In genomic region chr6:12047304-12047703, GRCh38 we compare ENCODE assay signal across 12 cellular contexts. TPM values are rescaled to one million over a fixed set of nuclear protein-coding genes. Genes with fewer than 3 reads are reported as not detected.
DNase-seq lines count a peak whose midpoint lies in the region; ATAC-seq and TF ChIP-seq lines count a peak whose summit lies in the region.
"Had no signal": no experiment of that assay in that cellular context is flagged by ENCODE, and none has a peak within 500 bp of the region (broad histone marks: within the 10 kb centered on the region; RNA-seq: fewer than 3 reads in every experiment).

No MANE protein-coding gene starts in this region.

- peak overlapping the region; percentile 55 for H3K27ac Mint-ChIP-seq in CD8-positive, alpha-beta T cell
- peak overlapping the region; percentile 79 to 100 (median 96) for H3K27ac Mint-ChIP-seq in IgD-negative memory B cell
- peak overlapping the region; percentile 96 for H3K27ac Mint-ChIP-seq in memory B cell

- no peaks in the 10 kb centered on the region for H3K27me3 Mint-ChIP-seq in CD8-positive, alpha-beta T cell (ENCODE audit: low read depth)
- H3K27me3 Mint-ChIP-seq in IgD-negative memory B cell (no peaks in the 10 kb centered on the region), memory B cell (no peaks in the 10 kb centered on the region)

- H3K4me1 ChIP-seq in CD8-positive, alpha-beta T cell (ENCODE audit: insufficient read depth, low read length), result peaks cover 12% of the 10 kb centered on the region

- peaks cover 72% of the 10 kb centered on the region for H3K4me1 Mint-ChIP-seq in CD8-positive, alpha-beta T cell (ENCODE audit: low read depth)
- peaks cover 57 to 63% (median 58%) of the 10 kb centered on the region in 3 donors for H3K4me1 Mint-ChIP-seq in IgD-negative memory B cell
- H3K4me1 Mint-ChIP-seq in memory B cell, result peaks cover 50% of the 10 kb centered on the region

- CTCF ChIA-PET in CD8-positive, alpha-beta T cell (lab: Charles Lee), result interaction anchor here (0.6 to 0.9 kb wide), 2 partner anchors 30 to 73 kb away, joined by 3 read pairs; no protein-coding TSS in a partner anchor

- intact Hi-C loops in CD8-positive, alpha-beta T cell (cut with DNase I, micrococcal nuclease), result no loop called here
- intact Hi-C loops in dorsolateral prefrontal cortex (cut with DNase I), result no loop called here

- no peak overlapping the region for H3K27ac ChIP-seq in CD8-positive, alpha-beta T cell (ENCODE audit: low read depth, low read length)
- H3K27ac ChIP-seq in dorsolateral prefrontal cortex, result no peak overlapping the region

- no peak overlapping the region for H3K4me3 Mint-ChIP-seq in CD8-positive, alpha-beta T cell
- peak overlapping the region; percentile 50 to 84 (median 64) for H3K4me3 Mint-ChIP-seq in IgD-negative memory B cell
- H3K4me3 Mint-ChIP-seq in memory B cell, result peak overlapping the region; percentile 33

- no peaks in the 10 kb centered on the region for H3K9me3 ChIP-seq in CD8-positive, alpha-beta T cell (ENCODE audit: low read length)

- in situ Hi-C loops in GM13976 (cut with MboI; ENCODE audit: low sequenced_read_pairs, unreplicated experiment), result no loop called here

- H3K4me3 ChIP-seq in CD8-positive, alpha-beta T cell (ENCODE audit: low read depth, low read length), result no peak overlapping the region
- no peak overlapping the region for H3K4me3 ChIP-seq in dorsolateral prefrontal cortex
- H3K4me3 ChIP-seq: BLaER1 treated with 17β-estradiol and CSF1 and Interleukin-3, amounts not matched to agents 10 nM and 100 nM had no signal

- no peak for ATAC-seq in CD8-positive, alpha-beta T cell
- peak; percentile 44 for ATAC-seq in memory B cell (ENCODE audit: low read depth)
- no peak for ATAC-seq in GM21367 (IDR thresholded peaks at IDR 0.05; ENCODE audit: unreplicated experiment)
- ATAC-seq: left colon had no signal

- no peaks in the 10 kb centered on the region for H3K36me3 ChIP-seq in CD8-positive, alpha-beta T cell (ENCODE audit: insufficient read depth, low read length)

- POLR2A ChIA-PET in CD8-positive, alpha-beta T cell (lab: Charles Lee), result no interaction called here

- H3K36me3 Mint-ChIP-seq in CD8-positive, alpha-beta T cell, result peaks cover 16% of the 10 kb centered on the region
- H3K36me3 Mint-ChIP-seq in IgD-negative memory B cell (peaks cover 2% of the 10 kb centered on the region), memory B cell (peaks cover 3% of the 10 kb centered on the region)

- no peak for TF ChIP-seq CTCF in CD8-positive, alpha-beta T cell (IDR thresholded peaks at IDR 0.05)
- TF ChIP-seq CTCF in GM13976 (IDR thresholded peaks at IDR 0.05; ENCODE audit: borderline replicate concordance, control extremely low read depth, extremely low read depth, insufficient read depth, missing control alignments) (no peak), dorsolateral prefrontal cortex (IDR thresholded peaks at IDR 0.05 in 54 of 56, conservative IDR thresholded peaks at IDR 0.05 in 2 of 56; ENCODE audit: low read depth in 1 of 56, partially characterized antibody in 56 of 56) (no peak)

- no peaks in the 10 kb centered on the region for H3K9me3 Mint-ChIP-seq in CD8-positive, alpha-beta T cell
- H3K9me3 Mint-ChIP-seq in IgD-negative memory B cell (no peaks in the 10 kb centered on the region), memory B cell (no peaks in the 10 kb centered on the region)

- no peak for DNase-seq in CD8-positive, alpha-beta T cell
- DNase-seq in GM13976 (ENCODE audit: low spot score) (peak; percentile 36), memory B cell (ENCODE audit: low spot score in 2 of 2) (peak; percentile 48 to 61), dorsolateral prefrontal cortex (no peak), ureter (ENCODE audit: low spot score) (no peak)
- no peak for DNase-seq in stimulated activated CD4-positive, alpha-beta T cell treated with anti-CD3 and anti-CD28 coated beads, Interleukin-12 subunit alpha, Interleukin-12 subunit beta, amount 100 ng/mL, for 4 hours
- DNase-seq: erythroblast, NCI-H2107 had no signal

- no peaks in the 10 kb centered on the region for H3K27me3 ChIP-seq in CD8-positive, alpha-beta T cell (ENCODE audit: insufficient read depth, low read length)
- no peaks in the 10 kb centered on the region for H3K27me3 ChIP-seq in dorsolateral prefrontal cortex
- H3K27me3 ChIP-seq: BLaER1 treated with 17β-estradiol and CSF1 and Interleukin-3, amounts not matched to agents 10 nM and 100 nM had no signal

RNA-seq across cellular contexts. Expression of gene HIVEP1, which starts 35.2 kb away (rescaled TPM):
- total RNA-seq in CD8-positive, alpha-beta T cell, result 10 to 100 TPM; 72.7 to 79.4 TPM
- 14.7 TPM for polyA plus RNA-seq in IgD-negative memory B cell
- 10 to 100 TPM; 24.9 to 56.3 (median 41.0) TPM for total RNA-seq in dorsolateral prefrontal cortex
- 42.5 TPM for total RNA-seq in ureter

Comparison
In these comparisons a context has a peak if more than half of its experiments do, and no peak if none do; other contexts are left out.
1. DNase-seq: peak in GM13976 (single experiment) and memory B cell (2 of 2); none in CD8-positive, alpha-beta T cell (0 of 7), stimulated activated CD4-positive, alpha-beta T cell treated with anti-CD3 and anti-CD28 coated beads, Interleukin-12 subunit alpha, Interleukin-12 subunit beta, amount 100 ng/mL, for 4 hours (single experiment), dorsolateral prefrontal cortex (0 of 10) and ureter (single experiment).
2. Peak in every context shown above with its lines, with median percentiles within 50 percentile points of each other: H3K27ac Mint-ChIP-seq.